Comparison of ENCODE assay signal across 8 cellular contexts in the genomic region with DNA sequence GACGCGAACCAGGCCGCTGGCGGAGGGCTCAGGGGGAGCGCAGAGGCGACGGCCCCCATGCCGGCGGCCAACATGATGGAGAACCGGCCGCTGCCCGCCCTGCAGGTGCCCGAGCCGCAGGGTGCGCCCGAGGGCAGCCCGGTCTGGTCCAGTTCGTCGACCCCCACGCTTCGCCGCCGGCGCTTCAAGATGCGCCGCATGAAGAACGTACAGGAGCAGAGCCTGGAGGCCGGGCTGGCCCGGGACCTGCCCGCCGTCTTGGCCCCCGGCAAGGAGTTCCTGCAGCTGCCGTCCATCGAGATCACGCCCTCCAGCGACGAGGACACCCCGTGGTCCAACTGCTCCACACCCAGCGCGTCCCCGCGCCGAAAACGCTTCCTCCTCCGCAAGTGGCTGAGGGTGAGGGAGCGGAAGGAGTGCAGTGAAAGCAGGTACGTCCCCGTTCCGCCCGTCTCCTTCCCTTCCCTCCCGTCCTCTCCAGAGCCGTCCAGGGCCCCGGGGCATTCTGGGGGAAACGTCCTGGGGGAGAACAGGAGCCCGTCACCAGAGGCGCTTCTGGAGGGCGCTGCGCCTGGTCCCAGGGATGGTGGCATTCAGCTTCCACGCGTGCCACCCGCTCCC. TPM values are rescaled to one million over a fixed set of nuclear protein-coding genes. Genes with fewer than 3 reads are reported as not detected.
A peak's percentile ranks its signal among the peaks of the same experiment; 100 is the strongest.
DNase-seq lines count a peak whose midpoint lies in the region; ATAC-seq and TF ChIP-seq lines count a peak whose summit lies in the region.

No MANE protein-coding gene starts in this region.

- peak overlapping the region; percentile 60 for H3K27ac ChIP-seq in CD4-positive, CD25-positive, alpha-beta regulatory T cell (ENCODE audit: insufficient read depth, low read length, poor library complexity, severe bottlenecking)
- H3K27ac ChIP-seq in effector memory CD4-positive, alpha-beta T cell (ENCODE audit: insufficient read depth, low read length, poor library complexity, severe bottlenecking): peak overlapping the region; percentile 59

- H3K9me3 ChIP-seq in CD4-positive, CD25-positive, alpha-beta regulatory T cell (ENCODE audit: control insufficient read depth in 2 of 2, low read length in 2 of 2): no peaks in the 10 kb centered on the region
- H3K9me3 ChIP-seq in Loucy (ENCODE audit: insufficient read depth, low read depth, low read length): no peaks in the 10 kb centered on the region
- no peaks in the 10 kb centered on the region for H3K9me3 ChIP-seq in effector memory CD4-positive, alpha-beta T cell (ENCODE audit: control insufficient read depth, low read length)

- H3K4me3 Mint-ChIP-seq in CD4-positive, CD25-positive, alpha-beta regulatory T cell: peak overlapping the region; percentile 88 to 94 (median 90)
- peak overlapping the region; percentile 87 for H3K4me3 Mint-ChIP-seq in activated CD4-positive, alpha-beta T cell treated with anti-CD3 and anti-CD28 coated beads, Interleukin-2, amount 10 ng/mL, durations not matched to agents 24 days and 14 days
- peak overlapping the region; percentile 85 for H3K4me3 Mint-ChIP-seq in mesothelial cell of epicardium

- H2AFZ ChIP-seq in Loucy (ENCODE audit: low read length): peak overlapping the region; percentile 79

- H3K36me3 ChIP-seq in CD4-positive, CD25-positive, alpha-beta regulatory T cell (ENCODE audit: control insufficient read depth, insufficient read depth, low read length): no peaks in the 10 kb centered on the region
- no peaks in the 10 kb centered on the region for H3K36me3 ChIP-seq in Loucy (ENCODE audit: insufficient read depth, low read length)
- no peaks in the 10 kb centered on the region for H3K36me3 ChIP-seq in effector memory CD4-positive, alpha-beta T cell (ENCODE audit: control insufficient read depth, insufficient read depth, low read length)

- intact Hi-C loops in activated CD4-positive, alpha-beta T cell treated with anti-CD3 and anti-CD28 coated beads, Interleukin-2, amount 10 ng/mL, durations not matched to agents 24 days and 14 days (cut with micrococcal nuclease): loop anchor here (1.0 to 5.0 kb wide), 6 partner anchors 23 to 369 kb away; a partner anchor contains a TSS

- peak; percentile 59 to 69 for ATAC-seq in CD4-positive, CD25-positive, alpha-beta regulatory T cell (ENCODE audit: low read depth in 2 of 2)
- peak; percentile 20 for ATAC-seq in GM21367 (IDR thresholded peaks at IDR 0.05; ENCODE audit: unreplicated experiment)

- peak overlapping the region; percentile 42 to 84 (median 69) for H3K27ac Mint-ChIP-seq in CD4-positive, CD25-positive, alpha-beta regulatory T cell
- H3K27ac Mint-ChIP-seq in activated CD4-positive, alpha-beta T cell treated with anti-CD3 and anti-CD28 coated beads, Interleukin-2, amount 10 ng/mL, durations not matched to agents 24 days and 14 days: peak overlapping the region; percentile 90
- H3K27ac Mint-ChIP-seq in mesothelial cell of epicardium: no peak overlapping the region

- peaks cover 8% of the 10 kb centered on the region for H4K20me1 ChIP-seq in Loucy (ENCODE audit: insufficient read depth, low read length, poor library complexity, severe bottlenecking)

- peaks cover 7 to 32% (median 10%) of the 10 kb centered on the region in 4 donors for H3K4me1 Mint-ChIP-seq in CD4-positive, CD25-positive, alpha-beta regulatory T cell
- peaks cover 54% of the 10 kb centered on the region for H3K4me1 Mint-ChIP-seq in activated CD4-positive, alpha-beta T cell treated with anti-CD3 and anti-CD28 coated beads, Interleukin-2, amount 10 ng/mL, durations not matched to agents 24 days and 14 days
- H3K4me1 Mint-ChIP-seq in mesothelial cell of epicardium: peaks cover 8% of the 10 kb centered on the region

- H3K27me3 Mint-ChIP-seq in CD4-positive, CD25-positive, alpha-beta regulatory T cell: no peaks in the 10 kb centered on the region
- no peaks in the 10 kb centered on the region for H3K27me3 Mint-ChIP-seq in activated CD4-positive, alpha-beta T cell treated with anti-CD3 and anti-CD28 coated beads, Interleukin-2, amount 10 ng/mL, durations not matched to agents 24 days and 14 days
- peaks cover 34% of the 10 kb centered on the region for H3K27me3 Mint-ChIP-seq in mesothelial cell of epicardium (ENCODE audit: low read depth)

- H3K36me3 Mint-ChIP-seq in CD4-positive, CD25-positive, alpha-beta regulatory T cell: no peaks in the 10 kb centered on the region
- peaks cover 55% of the 10 kb centered on the region for H3K36me3 Mint-ChIP-seq in activated CD4-positive, alpha-beta T cell treated with anti-CD3 and anti-CD28 coated beads, Interleukin-2, amount 10 ng/mL, durations not matched to agents 24 days and 14 days (ENCODE audit: low read depth)
- no peaks in the 10 kb centered on the region for H3K36me3 Mint-ChIP-seq in mesothelial cell of epicardium

- no peaks in the 10 kb centered on the region for H3K9me2 ChIP-seq in Loucy (replicated peaks; ENCODE audit: low read depth, low read length)

- no peaks in the 10 kb centered on the region for H3K27me3 ChIP-seq in CD4-positive, CD25-positive, alpha-beta regulatory T cell (ENCODE audit: control insufficient read depth, insufficient read depth, low read length)
- H3K27me3 ChIP-seq in Loucy (ENCODE audit: insufficient read depth, low read length, poor library complexity, severe bottlenecking): no peaks in the 10 kb centered on the region
- no peaks in the 10 kb centered on the region for H3K27me3 ChIP-seq in effector memory CD4-positive, alpha-beta T cell (replicated peaks; ENCODE audit: control insufficient read depth, insufficient read depth, low read length, poor library complexity, severe bottlenecking)

- peak; percentile 15 to 88 (median 62) for DNase-seq in CD4-positive, CD25-positive, alpha-beta regulatory T cell
- peak; percentile 95 for DNase-seq in activated CD4-positive, alpha-beta T cell treated with anti-CD3 and anti-CD28 coated beads, Interleukin-2, amount 10 ng/mL, durations not matched to agents 24 days and 14 days
- peak; percentile 34 to 52 (median 40) for DNase-seq in effector memory CD4-positive, alpha-beta T cell
- DNase-seq in mesothelial cell of epicardium (ENCODE audit: low spot score in 2 of 2, unreplicated experiment in 2 of 2) (peak in 1 of 2 experiments; percentile 44), HUDEP-2 (lab: John Stamatoyannopoulos, UW; ENCODE audit: unreplicated experiment in 76 of 76) (no peak)
- peak; percentile 42 to 47 for DNase-seq in stimulated activated CD8-positive, alpha-beta memory T cell treated with anti-CD3 and anti-CD28 coated beads, Interleukin-7, amount 100 ng/mL, for 48 hours (ENCODE audit: extremely low read depth in 1 of 2, low read depth in 1 of 2)

- peak overlapping the region; percentile 69 for H3K4me3 ChIP-seq in CD4-positive, CD25-positive, alpha-beta regulatory T cell (ENCODE audit: low read depth, low read length)
- peak overlapping the region; percentile 80 for H3K4me3 ChIP-seq in Loucy (ENCODE audit: low read length, poor library complexity, severe bottlenecking)
- H3K4me3 ChIP-seq in effector memory CD4-positive, alpha-beta T cell (ENCODE audit: insufficient read depth, low read depth, low read length, poor library complexity, severe bottlenecking): peak overlapping the region; percentile 74

- peak; percentile 13; the same call in 1 of the 2 replicates for TF ChIP-seq CTCF in Loucy (conservative IDR thresholded peaks at IDR 0.05; ENCODE audit: low read length)
- no peak for TF ChIP-seq CTCF in mesothelial cell of epicardium (IDR thresholded peaks at IDR 0.05; ENCODE audit: unreplicated experiment)

- H3K4me1 ChIP-seq in CD4-positive, CD25-positive, alpha-beta regulatory T cell (ENCODE audit: control insufficient read depth, insufficient read depth, low read length, poor library complexity, severe bottlenecking): peaks cover 14% of the 10 kb centered on the region
- H3K4me1 ChIP-seq in Loucy (ENCODE audit: insufficient read depth, low read length, poor library complexity, severe bottlenecking): peaks cover 36% of the 10 kb centered on the region
- peaks cover 8% of the 10 kb centered on the region for H3K4me1 ChIP-seq in effector memory CD4-positive, alpha-beta T cell (ENCODE audit: control insufficient read depth, insufficient read depth, low read length, poor library complexity, severe bottlenecking)

- no peaks in the 10 kb centered on the region for H3K9me3 Mint-ChIP-seq in CD4-positive, CD25-positive, alpha-beta regulatory T cell
- no peaks in the 10 kb centered on the region for H3K9me3 Mint-ChIP-seq in activated CD4-positive, alpha-beta T cell treated with anti-CD3 and anti-CD28 coated beads, Interleukin-2, amount 10 ng/mL, durations not matched to agents 24 days and 14 days
- H3K9me3 Mint-ChIP-seq in mesothelial cell of epicardium: no peaks in the 10 kb centered on the region

- no peaks in the 10 kb centered on the region for H3F3A ChIP-seq in Loucy (ENCODE audit: low read depth)

- H3K4me2 ChIP-seq in Loucy (ENCODE audit: low read depth, low read length, poor library complexity, severe bottlenecking): peak overlapping the region; percentile 98

- H3K79me2 ChIP-seq in Loucy (ENCODE audit: insufficient read depth, low read length): peaks cover 47% of the 10 kb centered on the region

- H3K9ac ChIP-seq in Loucy (ENCODE audit: low read depth, low read length, poor library complexity, severe bottlenecking): peak overlapping the region; percentile 82

RNA-seq across cellular contexts. Expression of a gene that starts 0.8 kb away (rescaled TPM):
- total RNA-seq in CD4-positive, CD25-positive, alpha-beta regulatory T cell: 10.8 TPM
- 1 to 10 TPM; 1.7 to 5.5 (median 4.8) TPM for polyA plus RNA-seq in CD4-positive, CD25-positive, alpha-beta regulatory T cell
- 117 TPM in 2 replicates for total RNA-seq in activated CD4-positive, alpha-beta T cell treated with anti-CD3 and anti-CD28 coated beads, Interleukin-2, amount 10 ng/mL, durations not matched to agents 24 days and 14 days
- 8.4 to 9.0 TPM (median 9.0 TPM) in 3 replicates for total RNA-seq in mesothelial cell of epicardium

Comparison
In these comparisons a context has a peak if more than half of its experiments do, and no peak if none do; other contexts are left out.
1. DNase-seq: peak in CD4-positive, CD25-positive, alpha-beta regulatory T cell (3 of 3), activated CD4-positive, alpha-beta T cell treated with anti-CD3 and anti-CD28 coated beads, Interleukin-2, amount 10 ng/mL, durations not matched to agents 24 days and 14 days (single experiment), effector memory CD4-positive, alpha-beta T cell (3 of 3) and stimulated activated CD8-positive, alpha-beta memory T cell treated with anti-CD3 and anti-CD28 coated beads, Interleukin-7, amount 100 ng/mL, for 48 hours (2 of 2); none in HUDEP-2 (0 of 76).
2. Peak in every context shown above with its lines, with median percentiles within 50 percentile points of each other: H3K4me3 ChIP-seq and H3K4me3 Mint-ChIP-seq.